14 cellular contexts compared by ENCODE assay signal in the genomic region with DNA sequence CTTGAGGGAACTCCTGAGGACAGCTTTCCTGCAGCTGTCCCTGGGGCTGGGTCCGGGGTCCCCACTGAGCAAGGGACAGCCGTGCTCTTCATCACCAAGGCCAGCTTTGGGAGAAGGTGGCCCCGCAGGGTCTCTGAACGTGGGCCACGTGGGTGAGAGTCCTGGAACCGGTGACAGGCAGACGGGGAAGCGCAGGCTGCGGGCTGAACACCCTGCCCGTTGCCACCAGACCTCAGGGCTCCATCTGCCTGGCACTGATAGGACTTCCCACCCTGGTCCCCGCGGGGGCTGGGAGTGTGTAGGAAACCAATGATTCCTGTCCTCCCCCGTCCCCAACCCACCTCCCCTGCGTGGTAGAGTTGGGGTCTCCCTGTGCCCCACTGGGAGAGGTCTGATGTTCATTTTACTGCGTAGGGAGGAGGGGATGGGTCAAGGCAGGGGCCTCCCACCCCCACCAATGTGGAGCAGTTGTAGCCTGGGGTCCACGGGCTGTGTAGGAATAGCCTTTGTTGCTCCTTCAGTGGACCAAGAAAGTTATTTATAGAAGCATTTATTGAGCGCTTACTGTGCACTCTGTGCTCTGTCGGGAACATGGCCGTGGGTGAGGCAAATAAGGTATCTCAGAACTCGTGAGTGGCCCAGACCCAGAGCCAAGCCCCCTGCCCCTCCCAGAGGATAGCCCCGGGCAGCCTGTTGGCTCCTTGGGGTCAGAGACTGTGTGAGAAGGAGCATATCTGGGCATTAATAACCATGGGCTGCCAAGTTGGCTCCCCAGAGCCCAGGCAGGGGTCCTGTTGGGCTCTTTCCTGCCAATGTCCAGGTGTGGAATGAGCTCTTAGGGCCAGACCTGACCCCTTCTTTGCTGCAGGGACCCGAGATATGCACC. TPM values are rescaled to one million over a fixed set of nuclear protein-coding genes. Genes with fewer than 3 reads are reported as not detected.
A peak's percentile ranks its signal among the peaks of the same experiment; 100 is the strongest.
DNase-seq lines count a peak whose midpoint lies in the region; ATAC-seq, FAIRE-seq and TF ChIP-seq lines count a peak whose summit lies in the region.
"Had no signal": no experiment of that assay in that cellular context is flagged by ENCODE, and none has a peak within 500 bp of the region (broad histone marks: within the 10 kb centered on the region; RNA-seq: fewer than 3 reads in every experiment).

No MANE protein-coding gene starts in this region.

- peaks cover 12% of the 10 kb centered on the region for H3K27me3 Mint-ChIP-seq in stimulated activated naive CD8-positive, alpha-beta T cell treated with anti-CD3 and anti-CD28 coated beads, Interleukin-15, Interleukin-2, amounts not matched to agents 100 ng/mL and 50 ng/mL, for 24 hours

- no peak overlapping the region for H2AFZ ChIP-seq in endothelial cell of umbilical vein (ENCODE audit: low read depth, low read length)
- no peak overlapping the region for H2AFZ ChIP-seq in parathyroid adenoma

- H3K36me3 Mint-ChIP-seq in stimulated activated naive CD8-positive, alpha-beta T cell treated with anti-CD3 and anti-CD28 coated beads, Interleukin-15, Interleukin-2, amounts not matched to agents 100 ng/mL and 50 ng/mL, for 24 hours (ENCODE audit: low read depth) = no peaks in the 10 kb centered on the region

- H3K4me3 Mint-ChIP-seq in stimulated activated naive CD8-positive, alpha-beta T cell treated with anti-CD3 and anti-CD28 coated beads, Interleukin-15, Interleukin-2, amounts not matched to agents 100 ng/mL and 50 ng/mL, for 24 hours = peak overlapping the region; percentile 68

- H3K4me2 ChIP-seq in endothelial cell of umbilical vein (ENCODE audit: insufficient read depth, low read length) = peak overlapping the region; percentile 62
- peak overlapping the region; percentile 22 for H3K4me2 ChIP-seq in parathyroid adenoma (ENCODE audit: low read length)

- H3K9me3 ChIP-seq in endothelial cell of umbilical vein (replicated peaks; ENCODE audit: control insufficient read depth, insufficient read depth, low read length) (no peaks in the 10 kb centered on the region), parathyroid adenoma (ENCODE audit: control insufficient read depth, low read length) (no peaks in the 10 kb centered on the region)

- no peaks in the 10 kb centered on the region for H3K36me3 ChIP-seq in endothelial cell of umbilical vein (ENCODE audit: control insufficient read depth in 2 of 2, extremely low read depth in 1 of 2, insufficient read depth in 2 of 2, low read length in 2 of 2)
- no peaks in the 10 kb centered on the region for H3K36me3 ChIP-seq in parathyroid adenoma (ENCODE audit: control insufficient read depth, insufficient read depth, low read length)

- POLR2A ChIA-PET in endothelial cell of umbilical vein (lab: Charles Lee) = no interaction called here

- no peaks in the 10 kb centered on the region for H3K9me1 ChIP-seq in endothelial cell of umbilical vein (replicated peaks; ENCODE audit: control insufficient read depth, extremely low read depth, insufficient read depth, low read length)

- peaks cover 13% of the 10 kb centered on the region for H3K4me1 Mint-ChIP-seq in stimulated activated naive CD8-positive, alpha-beta T cell treated with anti-CD3 and anti-CD28 coated beads, Interleukin-15, Interleukin-2, amounts not matched to agents 100 ng/mL and 50 ng/mL, for 24 hours (ENCODE audit: low read depth)

- TF ChIP-seq POLR2A in endothelial cell of umbilical vein (IDR thresholded peaks at IDR 0.05; ENCODE audit: low read depth, low read length) = no peak

- TSS peak; percentile 25 for BruUV-seq in endothelial cell of umbilical vein (replicated peaks; lab: Mats Ljungman, UMichigan)

- H3K27ac ChIP-seq in endothelial cell of umbilical vein (ENCODE audit: insufficient read depth, low read depth, low read length) (peak overlapping the region; percentile 10), parathyroid adenoma (peak overlapping the region; percentile 60)

- no peaks in the 10 kb centered on the region for H3K9me3 Mint-ChIP-seq in stimulated activated naive CD8-positive, alpha-beta T cell treated with anti-CD3 and anti-CD28 coated beads, Interleukin-15, Interleukin-2, amounts not matched to agents 100 ng/mL and 50 ng/mL, for 24 hours

- H3K9ac ChIP-seq in endothelial cell of umbilical vein (replicated peaks; ENCODE audit: extremely low read depth, insufficient read depth, low read length) = no peak overlapping the region
- no peak overlapping the region for H3K9ac ChIP-seq in parathyroid adenoma

- no peak for TF ChIP-seq CTCF in endothelial cell of umbilical vein (IDR thresholded peaks at IDR 0.05; ENCODE audit: extremely low read depth in 1 of 2, insufficient read depth in 1 of 2, low read depth in 1 of 2, low read length in 2 of 2)
- no peak for TF ChIP-seq CTCF in parathyroid adenoma (IDR thresholded peaks at IDR 0.05)

- intact Hi-C loops in endothelial cell of umbilical vein (cut with micrococcal nuclease) = no loop called here

- H3K4me3 ChIP-seq in endothelial cell of umbilical vein (replicated peaks in 1 of 3; ENCODE audit: insufficient read depth in 1 of 3, low read depth in 1 of 3, low read length in 3 of 3) (peak overlapping the region; percentile 0 to 48 (median 45)), parathyroid adenoma (ENCODE audit: low read depth, low read length) (peak overlapping the region; percentile 35)

- dilution Hi-C loops in endothelial cell of umbilical vein (cut with MboI; ENCODE audit: extremely low pct_ligation_motif_present, low sequenced_read_pairs) = no loop called here

- no peak overlapping the region for H3K27ac Mint-ChIP-seq in stimulated activated naive CD8-positive, alpha-beta T cell treated with anti-CD3 and anti-CD28 coated beads, Interleukin-15, Interleukin-2, amounts not matched to agents 100 ng/mL and 50 ng/mL, for 24 hours

- no peaks in the 10 kb centered on the region for H4K20me1 ChIP-seq in endothelial cell of umbilical vein (replicated peaks; ENCODE audit: control insufficient read depth, extremely low read depth, insufficient read depth, low read length)

- no peak for ATAC-seq in stimulated activated naive CD8-positive, alpha-beta T cell treated with anti-CD3 and anti-CD28 coated beads, Interleukin-15, Interleukin-2, amounts not matched to agents 100 U/mL and 50 U/mL, for 24 hours

- H3K79me2 ChIP-seq in endothelial cell of umbilical vein (ENCODE audit: control insufficient read depth, insufficient read depth, low read length) (peaks cover 62% of the 10 kb centered on the region), parathyroid adenoma (peaks cover 72% of the 10 kb centered on the region)

- CTCF ChIA-PET in endothelial cell of umbilical vein (lab: Charles Lee) = interaction anchor here (0.7 to 2.0 kb wide), 3 partner anchors 19 to 39 kb away, joined by 3 to 7 read pairs (median 6); no protein-coding TSS in a partner anchor

- no peak for FAIRE-seq in endothelial cell of umbilical vein (lab: Jason Lieb, UNC)
- FAIRE-seq: frontal cortex had no signal

- DNase-seq in stimulated activated naive CD8-positive, alpha-beta T cell treated with anti-CD3 and anti-CD28 coated beads, Interleukin-15, Interleukin-2, amounts not matched to agents 100 U/mL and 50 U/mL, for 24 hours = no peak
- DNase-seq in endothelial cell of umbilical vein (ENCODE audit: low read depth, low spot score) (no peak), NCI-H2196 (lab: John Stamatoyannopoulos, UW; ENCODE audit: unreplicated experiment) (no peak), HK-2 (ENCODE audit: unreplicated experiment) (no peak), T1000 (lab: John Stamatoyannopoulos, UW) (no peak), medulla oblongata (ENCODE audit: extremely low spot score) (no peak)
- DNase-seq: activated CD4-positive, alpha-beta T cell treated with anti-CD3 and anti-CD28 coated beads for 1 hour; activated gamma-delta T cell; GF-D8; NCI-H1105; NCI-H526 had no signal

- H3K27me3 ChIP-seq in endothelial cell of umbilical vein (ENCODE audit: control insufficient read depth in 2 of 2, insufficient read depth in 2 of 2, low read length in 2 of 2) (no peaks in the 10 kb centered on the region), parathyroid adenoma (ENCODE audit: control insufficient read depth, insufficient read depth, low read length) (no peaks in the 10 kb centered on the region)

- H3K4me1 ChIP-seq in endothelial cell of umbilical vein (ENCODE audit: control insufficient read depth, extremely low read depth, insufficient read depth, low read length) (peaks cover 58% of the 10 kb centered on the region), parathyroid adenoma (peaks cover 31% of the 10 kb centered on the region)

TF ChIP-seq in endothelial cell of umbilical vein, 7 proteins besides CTCF, POLR2A, EP300 and RAD21 (continues in another document):
- no peak for TF ChIP-seq GATA2 (IDR thresholded peaks at IDR 0.05; ENCODE audit: insufficient read depth, insufficient read length, low read depth, low read length)
- TF ChIP-seq, protein P1, sequence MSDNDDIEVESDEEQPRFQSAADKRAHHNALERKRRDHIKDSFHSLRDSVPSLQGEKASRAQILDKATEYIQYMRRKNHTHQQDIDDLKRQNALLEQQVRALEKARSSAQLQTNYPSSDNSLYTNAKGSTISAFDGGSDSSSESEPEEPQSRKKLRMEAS (IDR thresholded peaks at IDR 0.05; ENCODE audit: insufficient read depth, insufficient read length) = no peak
- no peak for TF ChIP-seq EZH2 (IDR thresholded peaks at IDR 0.05; ENCODE audit: borderline replicate concordance, low read depth, low read length, severe bottlenecking)
- TF ChIP-seq MYC (IDR thresholded peaks at IDR 0.05; ENCODE audit: low read depth, low read length) = no peak
- no peak for TF ChIP-seq JUN (IDR thresholded peaks at IDR 0.05; ENCODE audit: borderline replicate concordance, insufficient read depth, insufficient read length, low read depth)
- TF ChIP-seq FOS (IDR thresholded peaks at IDR 0.05; ENCODE audit: borderline replicate concordance, insufficient read depth, low read length) = no peak

RNA-seq across cellular contexts. Expression of a gene that starts 1.3 kb away (rescaled TPM):
- total RNA-seq in endothelial cell of umbilical vein = 92.5 and 116 TPM in 2 replicates
- polyA plus RNA-seq in endothelial cell of umbilical vein = 45.6 and 45.7 TPM in 2 replicates
- polyA plus RNA-seq in endothelial cell of umbilical vein (2011; cell fraction: cytosol; rRNA removed) = 34.6 and 34.8 TPM in 2 replicates
- polyA plus RNA-seq in endothelial cell of umbilical vein (2011; cell fraction: nucleus; rRNA removed) = 35.5 and 39.9 TPM in 2 replicates
- polyA plus RNA-seq in endothelial cell of umbilical vein (2012) = 50.7 and 64.0 TPM in 2 replicates
- 28.6 and 32.1 TPM in 2 replicates for polyA minus RNA-seq in endothelial cell of umbilical vein
- polyA minus RNA-seq in endothelial cell of umbilical vein (2011; cell fraction: cytosol; rRNA and poly(A)+ RNA removed) = 12.8 TPM
- polyA minus RNA-seq in endothelial cell of umbilical vein (2011; cell fraction: nucleus; rRNA and poly(A)+ RNA removed) = 20.8 and 23.1 TPM in 2 replicates

RNA-seq across cellular contexts. Expression of a gene that starts 38.3 kb away (rescaled TPM):
- total RNA-seq in endothelial cell of umbilical vein = not detected in 2 replicates
- polyA plus RNA-seq in endothelial cell of umbilical vein = not detected in 2 replicates
- polyA plus RNA-seq in endothelial cell of umbilical vein (2011; cell fraction: cytosol; rRNA removed) = not detected in 2 replicates
- not detected in 2 replicates for polyA plus RNA-seq in endothelial cell of umbilical vein (2011; cell fraction: nucleus; rRNA removed)
- polyA plus RNA-seq in endothelial cell of umbilical vein (2012) = not detected in 2 replicates
- polyA minus RNA-seq in endothelial cell of umbilical vein = not detected in 2 replicates
- polyA minus RNA-seq in endothelial cell of umbilical vein (2011; cell fraction: cytosol; rRNA and poly(A)+ RNA removed) = not detected
- polyA minus RNA-seq in endothelial cell of umbilical vein (2011; cell fraction: nucleus; rRNA and poly(A)+ RNA removed) = not detected in 2 replicates
- total RNA-seq: frontal cortex had no signal
